ENCODE assay signal across 14 cellular contexts in the genomic region with DNA sequence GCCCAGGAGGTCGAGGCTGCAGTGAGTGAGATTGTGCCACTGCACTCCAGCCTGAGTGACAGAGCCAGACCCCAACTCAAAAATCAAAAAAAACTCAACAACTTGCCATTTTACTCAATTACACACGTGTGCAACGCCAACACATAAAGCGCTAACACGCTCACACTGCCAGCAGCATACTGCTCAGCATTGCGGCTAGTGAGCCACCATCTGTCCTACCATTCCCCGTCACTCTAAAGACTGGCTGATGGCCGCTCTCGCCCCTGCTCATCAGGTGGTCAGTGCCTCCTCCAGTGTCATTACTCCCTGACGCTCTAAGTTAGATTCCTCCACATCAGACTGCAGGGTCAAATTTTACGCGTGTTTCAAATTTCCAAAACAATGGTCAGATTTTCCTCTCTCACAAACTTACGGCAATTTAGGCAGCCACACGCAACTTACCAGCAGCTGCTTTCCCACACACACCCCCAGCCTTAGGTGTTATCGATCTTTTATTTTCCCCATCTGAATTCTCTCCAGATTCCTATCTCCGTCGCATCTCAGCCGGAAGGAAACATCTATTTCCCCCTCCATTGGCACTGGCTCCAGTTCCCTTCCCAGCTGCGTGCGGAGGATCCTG.
DNase-seq lines count a peak whose midpoint lies in the region; ATAC-seq, FAIRE-seq and TF ChIP-seq lines count a peak whose summit lies in the region.
"Had no signal": no experiment of that assay in that cellular context is flagged by ENCODE, and none has a peak within 500 bp of the region (broad histone marks: within the 10 kb centered on the region; RNA-seq: fewer than 3 reads in every experiment).

No MANE protein-coding gene starts in this region.

- H3K36me3 Mint-ChIP-seq in MCF 10A (ENCODE audit: insufficient read depth, unreplicated experiment) (no peaks in the 10 kb centered on the region), neural crest cell (ENCODE audit: low read depth) (peaks cover 12% of the 10 kb centered on the region)
- H3K36me3 Mint-ChIP-seq in activated T-cell treated with anti-CD3 and anti-CD28 coated beads, Interleukin-2, amount 50 U/mL, for 24 hours (ENCODE audit: low read depth) = no peaks in the 10 kb centered on the region
- H3K36me3 Mint-ChIP-seq in stimulated activated effector memory CD8-positive, alpha-beta T cell treated with anti-CD3 and anti-CD28 coated beads, Interleukin-12 subunit alpha, Interleukin-12 subunit beta, amount 100 ng/mL, for 72 hours = no peaks in the 10 kb centered on the region

- H2BK12ac ChIP-seq in H1 (ENCODE audit: low read depth, low read length) = 0 out of 2 replicates have a peak overlapping the region, but pooled peaks have one; percentile 39

- TF ChIP-seq EP300 in H1 (IDR thresholded peaks at IDR 0.05; ENCODE audit: borderline replicate concordance in 1 of 2, low read depth in 2 of 2, low read length in 2 of 2) = no peak

- H3K9me3 Mint-ChIP-seq in MCF 10A (ENCODE audit: unreplicated experiment) (peaks cover 23% of the 10 kb centered on the region), neural crest cell (peaks cover 15% of the 10 kb centered on the region)
- H3K9me3 Mint-ChIP-seq in activated T-cell treated with anti-CD3 and anti-CD28 coated beads, Interleukin-2, amount 50 U/mL, for 24 hours = peaks cover 22% of the 10 kb centered on the region
- H3K9me3 Mint-ChIP-seq in stimulated activated effector memory CD8-positive, alpha-beta T cell treated with anti-CD3 and anti-CD28 coated beads, Interleukin-12 subunit alpha, Interleukin-12 subunit beta, amount 100 ng/mL, for 72 hours = peaks cover 15% of the 10 kb centered on the region

- in situ Hi-C loops in mammary epithelial cell (cut with MboI; ENCODE audit: low sequenced_read_pairs in 2 of 2) = loop anchor here in 1 of 2 donors (25.0 kb wide), 1 partner anchor 211 kb away; no protein-coding TSS in a partner anchor

- H4K20me1 ChIP-seq in mammary epithelial cell (ENCODE audit: insufficient read depth, low read length) (no peaks in the 10 kb centered on the region), H1 (replicated peaks in 1 of 2; ENCODE audit: control insufficient read depth in 1 of 2, insufficient read depth in 2 of 2, low read length in 2 of 2) (peaks cover 0 to 2% of the 10 kb centered on the region in 2 experiments)

- dilution Hi-C loops in mammary epithelial cell (cut with HindIII; ENCODE audit: low sequenced_read_pairs) = no loop called here

- intact Hi-C loops in MCF 10A (cut with micrococcal nuclease) (no loop called here), mammary epithelial cell (cut with micrococcal nuclease) (loop anchor here (5.0 kb wide), 1 partner anchor 206 kb away; no protein-coding TSS in a partner anchor)

- no peak for ATAC-seq in stimulated activated effector memory CD8-positive, alpha-beta T cell treated with anti-CD3 and anti-CD28 coated beads, Interleukin-12 subunit alpha, Interleukin-12 subunit beta, amount 100 ng/mL, for 72 hours

- H3K23ac ChIP-seq in H1 (ENCODE audit: insufficient read length) = no peak overlapping the region

- H2BK15ac ChIP-seq in H1 (ENCODE audit: low read length) = 0 out of 2 replicates have a peak overlapping the region, but pooled peaks have one; percentile 46

- no peak overlapping the region for H4K5ac ChIP-seq in H1 (ENCODE audit: insufficient read length, low read depth, low read length)

- CTCF ChIA-PET in MCF 10A (lab: Yijun Ruan, JAX) (interaction anchor here (1.1 to 6.1 kb wide), 3 partner anchors 14 to 512 kb away, joined by 3 to 44 read pairs (median 5); no protein-coding TSS in a partner anchor), mammary epithelial cell (lab: Charles Lee; ENCODE audit: low non-redundant PET) (no interaction called here), H1 (lab: Charles Lee; ENCODE audit: partially characterized antibody) (interaction anchor here (0.6 to 7.4 kb wide), 24 partner anchors 9 to 1322 kb away, joined by 3 to 48 read pairs (median 3); no protein-coding TSS in a partner anchor)

- no peak for TF ChIP-seq POLR2A in H1 (IDR thresholded peaks at IDR 0.05; ENCODE audit: control extremely low read depth in 1 of 2, low read depth in 2 of 2, low read length in 2 of 2)

- H3K56ac ChIP-seq in H1 (replicated peaks; ENCODE audit: insufficient read length, low read depth, low read length) = no peak overlapping the region

- H3K4me3 Mint-ChIP-seq in MCF 10A (ENCODE audit: unreplicated experiment) (no peak overlapping the region), neural crest cell (no peak overlapping the region)
- H3K4me3 Mint-ChIP-seq in activated T-cell treated with anti-CD3 and anti-CD28 coated beads, Interleukin-2, amount 50 U/mL, for 24 hours = no peak overlapping the region
- no peak overlapping the region for H3K4me3 Mint-ChIP-seq in stimulated activated effector memory CD8-positive, alpha-beta T cell treated with anti-CD3 and anti-CD28 coated beads, Interleukin-12 subunit alpha, Interleukin-12 subunit beta, amount 100 ng/mL, for 72 hours

- H3K27me3 ChIP-seq in mammary epithelial cell (ENCODE audit: insufficient read depth, low read length) (no peaks in the 10 kb centered on the region), H1 (replicated peaks in 1 of 4; ENCODE audit: control insufficient read depth in 3 of 4, extremely low read depth in 1 of 4, insufficient read depth in 3 of 4, low read length in 3 of 4) (no peaks in the 10 kb centered on the region)
- H3K27me3 ChIP-seq: SJCRH30 had no signal

- no peak overlapping the region for H4K8ac ChIP-seq in H1 (ENCODE audit: extremely low read depth, insufficient read depth, low read length)

- H3K14ac ChIP-seq in H1 (ENCODE audit: insufficient read length) = no peak overlapping the region

- H3K27me3 Mint-ChIP-seq in MCF 10A (ENCODE audit: insufficient read depth, unreplicated experiment) (no peaks in the 10 kb centered on the region), neural crest cell (ENCODE audit: low read depth) (peaks cover 8% of the 10 kb centered on the region)
- H3K27me3 Mint-ChIP-seq in activated T-cell treated with anti-CD3 and anti-CD28 coated beads, Interleukin-2, amount 50 U/mL, for 24 hours = peaks cover 4% of the 10 kb centered on the region

- no peak overlapping the region for H3K4me3 ChIP-seq in mammary epithelial cell (replicated peaks in 1 of 3; ENCODE audit: insufficient read depth in 1 of 3, low read depth in 2 of 3, low read length in 3 of 3)
- H3K4me3 ChIP-seq in H1 (ENCODE audit: extremely low read depth in 1 of 4, insufficient read depth in 2 of 4, low read depth in 3 of 4, low read length in 4 of 4) = no peak overlapping the region
- no peak overlapping the region for H3K4me3 ChIP-seq in foreskin fibroblast (ENCODE audit: low read depth in 1 of 2, low read length in 2 of 2)
- H3K4me3 ChIP-seq: K562, SJCRH30 had no signal

- no peak overlapping the region for H3K4ac ChIP-seq in H1 (replicated peaks; ENCODE audit: insufficient read length, low read depth, low read length)

- H3K27ac ChIP-seq in mammary epithelial cell (ENCODE audit: insufficient read depth, low read depth, low read length) (no peak overlapping the region), H1 (ENCODE audit: low read depth, low read length) (no peak overlapping the region)
- H3K27ac ChIP-seq: C4-2B, RWPE1, SJCRH30 had no signal

- H2BK20ac ChIP-seq in H1 (ENCODE audit: low read length) = no peak overlapping the region

- H3K79me1 ChIP-seq in H1 (ENCODE audit: low read depth, low read length) = no peaks in the 10 kb centered on the region

- WGBS in mammary epithelial cell (ENCODE audit: low coverage, missing lambda C conversion rate) = 89% methylated on average over 16 of the region's 20 CpGs
- 85% methylated on average over 20 of the region's 20 CpGs; no CpG with 5 or more reads in 1 of the 2 experiments for WGBS in H1 (ENCODE audit: extremely low coverage in 1 of 2, insufficient coverage in 1 of 2, insufficient read length in 1 of 2, insufficient replicate concordance in 2 of 2, low coverage in 1 of 2, low lambda C conversion rate in 2 of 2, missing lambda C conversion rate in 1 of 2), 2 experiments

- H3K4me2 ChIP-seq in mammary epithelial cell (ENCODE audit: insufficient read depth, low read depth, low read length) (no peak overlapping the region), H1 (ENCODE audit: insufficient read depth in 1 of 2, low read depth in 2 of 2, low read length in 2 of 2) (no peak overlapping the region)

- TF ChIP-seq CTCF in MCF 10A (IDR thresholded peaks at IDR 0.05; ENCODE audit: unreplicated experiment) (no peak), mammary epithelial cell (conservative IDR thresholded peaks at IDR 0.05 in 1 of 2, IDR thresholded peaks at IDR 0.05 in 1 of 2; ENCODE audit: extremely low read depth in 1 of 2, insufficient read depth in 1 of 2, low read depth in 1 of 2, low read length in 2 of 2) (no peak), H1 (IDR thresholded peaks at IDR 0.05; ENCODE audit: control extremely low read depth in 1 of 3, insufficient read depth in 1 of 3, low read depth in 1 of 3, low read length in 3 of 3) (no peak), neural crest cell (conservative IDR thresholded peaks at IDR 0.05) (no peak), foreskin fibroblast (IDR thresholded peaks at IDR 0.05; ENCODE audit: low read depth, low read length) (no peak)

- H3K4me1 Mint-ChIP-seq in MCF 10A (ENCODE audit: insufficient read depth, unreplicated experiment) = peaks cover 10% of the 10 kb centered on the region
- peaks cover 15% of the 10 kb centered on the region for H3K4me1 Mint-ChIP-seq in neural crest cell
- no peaks in the 10 kb centered on the region for H3K4me1 Mint-ChIP-seq in activated T-cell treated with anti-CD3 and anti-CD28 coated beads, Interleukin-2, amount 50 U/mL, for 24 hours (ENCODE audit: low read depth)
- H3K4me1 Mint-ChIP-seq in stimulated activated effector memory CD8-positive, alpha-beta T cell treated with anti-CD3 and anti-CD28 coated beads, Interleukin-12 subunit alpha, Interleukin-12 subunit beta, amount 100 ng/mL, for 72 hours = no peaks in the 10 kb centered on the region

- H2BK120ac ChIP-seq in H1 (replicated peaks; ENCODE audit: low read depth, low read length) = no peak overlapping the region

- no peaks in the 10 kb centered on the region for H3K36me3 ChIP-seq in mammary epithelial cell (ENCODE audit: insufficient read depth, low read length)
- no peaks in the 10 kb centered on the region for H3K36me3 ChIP-seq in H1 (ENCODE audit: control insufficient read depth in 2 of 4, insufficient read depth in 4 of 4, low read length in 3 of 4)
- H3K36me3 ChIP-seq: SJCRH30 had no signal

- H3K9me3 ChIP-seq in mammary epithelial cell (replicated peaks; ENCODE audit: insufficient read depth, low read length) (peaks cover 12% of the 10 kb centered on the region), H1 (ENCODE audit: insufficient read depth in 2 of 2, low read depth in 1 of 2, low read length in 1 of 2) (peaks cover 7 to 16% of the 10 kb centered on the region in 2 experiments)
- H3K9me3 ChIP-seq: SJCRH30 had no signal

- no peaks in the 10 kb centered on the region for H3K23me2 ChIP-seq in H1 (ENCODE audit: low read depth, low read length)

- H2AK5ac ChIP-seq in H1 (ENCODE audit: low read depth, low read length) = no peak overlapping the region

- no peak for FAIRE-seq in H1 (lab: Jason Lieb, UNC)

- H3K9ac ChIP-seq in mammary epithelial cell (ENCODE audit: insufficient read depth, low read length) = no peak overlapping the region
- peak overlapping the region in 1 of 4 experiments; percentile 35; a peak in 2 of 7 replicates for H3K9ac ChIP-seq in H1 (replicated peaks in 1 of 4; ENCODE audit: extremely low read depth in 1 of 4, low read depth in 3 of 4, low read length in 3 of 4)

- POLR2A ChIA-PET in MCF 10A (lab: Yijun Ruan, JAX) (interaction anchor here (0.9 to 1.6 kb wide), 2 partner anchors 42 to 241 kb away, joined by 4 to 7 read pairs; a partner anchor contains a TSS), H1 (lab: Charles Lee; ENCODE audit: partially characterized antibody) (no interaction called here)

- BruUV-seq in MCF 10A (replicated peaks; lab: Mats Ljungman, UMichigan) (no TSS peak), mammary epithelial cell (replicated peaks; lab: Mats Ljungman, UMichigan) (no TSS peak)

- no peak overlapping the region for H4K91ac ChIP-seq in H1 (replicated peaks; ENCODE audit: insufficient read length, low read length)

- H3K4me1 ChIP-seq in mammary epithelial cell (ENCODE audit: insufficient read depth, low read length) (peaks cover 5% of the 10 kb centered on the region), H1 (replicated peaks in 1 of 4; ENCODE audit: control insufficient read depth in 3 of 4, insufficient read depth in 4 of 4, low read length in 3 of 4) (no peaks in the 10 kb centered on the region; a peak in 2 of 7 replicates)

- H3K27ac Mint-ChIP-seq in MCF 10A (ENCODE audit: low read depth, unreplicated experiment) = peak overlapping the region; percentile 32
- peak overlapping the region; percentile 63 for H3K27ac Mint-ChIP-seq in neural crest cell (ENCODE audit: unreplicated experiment)
- no peak overlapping the region for H3K27ac Mint-ChIP-seq in activated T-cell treated with anti-CD3 and anti-CD28 coated beads, Interleukin-2, amount 50 U/mL, for 24 hours
- H3K27ac Mint-ChIP-seq in stimulated activated effector memory CD8-positive, alpha-beta T cell treated with anti-CD3 and anti-CD28 coated beads, Interleukin-12 subunit alpha, Interleukin-12 subunit beta, amount 100 ng/mL, for 72 hours = no peak overlapping the region

- no peak overlapping the region for H3K18ac ChIP-seq in H1 (ENCODE audit: extremely low read depth, low read length)

- H3K79me2 ChIP-seq in mammary epithelial cell (ENCODE audit: insufficient read depth, low read length) = no peaks in the 10 kb centered on the region
- H3K79me2 ChIP-seq in H1 (ENCODE audit: control insufficient read depth in 1 of 2, insufficient read depth in 2 of 2, low read length in 2 of 2) = no peaks in the 10 kb centered on the region

- H2BK5ac ChIP-seq in H1 (ENCODE audit: low read depth, low read length) = 0 out of 2 replicates have a peak overlapping the region, but pooled peaks have one; percentile 39

- TF ChIP-seq RAD21 in H1 (IDR thresholded peaks at IDR 0.05 in 1 of 2, conservative IDR thresholded peaks at IDR 0.05 in 1 of 2; ENCODE audit: low read depth in 2 of 2, low read length in 2 of 2) = no peak

- DNase-seq in MCF 10A (ENCODE audit: unreplicated experiment) (no peak), mammary epithelial cell (no peak), H1 (ENCODE audit: low read depth in 1 of 2, low spot score in 2 of 2) (no peak), neural crest cell (ENCODE audit: low read depth, low spot score) (no peak), foreskin fibroblast (no peak), SIG-M5 treated with dmso at 0.1 percent for 504 hours (lab: John Stamatoyannopoulos, UW; ENCODE audit: unreplicated experiment) (no peak)
- no peak for DNase-seq in activated T-cell treated with anti-CD3 and anti-CD28 coated beads, Interleukin-2, amount 50 U/mL, for 24 hours
- no peak for DNase-seq in stimulated activated effector memory CD8-positive, alpha-beta T cell treated with anti-CD3 and anti-CD28 coated beads, Interleukin-12 subunit alpha, Interleukin-12 subunit beta, amount 100 ng/mL, for 72 hours (ENCODE audit: low spot score in 2 of 2)
- DNase-seq: 8988T, NCI-H1417 treated with DMSO at 0.1 percent for 48 hours had no signal

- no peak overlapping the region for H2AFZ ChIP-seq in mammary epithelial cell (ENCODE audit: low read depth, low read length)
- no peak overlapping the region for H2AFZ ChIP-seq in H1 (ENCODE audit: low read length)

Comparison
In these comparisons a context has a peak if more than half of its experiments do, and no peak if none do; other contexts are left out.
1. H3K27ac Mint-ChIP-seq: peak in MCF 10A (single experiment) and neural crest cell (single experiment); none in activated T-cell treated with anti-CD3 and anti-CD28 coated beads, Interleukin-2, amount 50 U/mL, for 24 hours (single experiment) and stimulated activated effector memory CD8-positive, alpha-beta T cell treated with anti-CD3 and anti-CD28 coated beads, Interleukin-12 subunit alpha, Interleukin-12 subunit beta, amount 100 ng/mL, for 72 hours (single experiment).